ENCODE assay signal across 29 cellular contexts in the genomic region with DNA sequence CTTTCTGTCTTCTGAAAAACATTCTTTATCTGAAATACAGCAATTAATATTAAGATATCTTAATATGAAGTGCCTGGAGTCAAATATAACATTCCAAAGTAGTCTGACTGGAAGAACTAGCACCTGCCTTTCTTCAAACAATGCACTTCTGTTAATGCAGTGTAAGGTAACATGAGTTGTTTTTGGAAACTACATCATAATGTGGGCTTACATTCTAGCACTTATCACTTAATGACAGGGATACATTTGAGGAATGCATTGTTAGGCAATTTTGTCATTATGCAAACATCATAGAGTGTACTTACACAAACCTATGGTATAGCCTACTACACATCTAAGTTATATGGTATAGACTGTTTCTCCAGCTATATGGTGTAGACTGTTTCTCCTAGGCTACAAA. TPM values are rescaled to one million over a fixed set of nuclear protein-coding genes. Genes with fewer than 3 reads are reported as not detected.
DNase-seq lines count a peak whose midpoint lies in the region; ATAC-seq, FAIRE-seq and TF ChIP-seq lines count a peak whose summit lies in the region.
"Had no signal": no experiment of that assay in that cellular context is flagged by ENCODE, and none has a peak within 500 bp of the region (broad histone marks: within the 10 kb centered on the region; RNA-seq: fewer than 3 reads in every experiment).

No MANE protein-coding gene starts in this region.

- ATAC-seq in A549: no peak
- ATAC-seq in left lung: peak; percentile 56
- no peak for ATAC-seq in activated naive CD8-positive, alpha-beta T cell treated with anti-CD3 and anti-CD28 coated beads, Interleukin-2, amount 50 U/mL, for 24 hours
- ATAC-seq: activated CD8-positive, alpha-beta memory T cell treated with anti-CD3 and anti-CD28 coated beads, Interleukin-2, amount 10 ng/mL, durations not matched to agents 7 days and 5 days; GM12878; Panc1 had no signal

- POLR2A ChIA-PET in A549 (lab: Yijun Ruan, JAX): no interaction called here
- POLR2A ChIA-PET in PC-9 (lab: Charles Lee; ENCODE audit: unreplicated experiment): no interaction called here

- no TSS peak for BruUV-seq in PC-9 (replicated peaks; lab: Mats Ljungman, UMichigan)

- no peak overlapping the region for H2AFZ ChIP-seq in PC-9

- H3K27me3 Mint-ChIP-seq in activated naive CD8-positive, alpha-beta T cell treated with anti-CD3 and anti-CD28 coated beads, Interleukin-2, amount 50 U/mL, for 24 hours: no peaks in the 10 kb centered on the region
- H3K27me3 Mint-ChIP-seq: activated CD4-positive, alpha-beta T cell treated with anti-CD3 and anti-CD28 coated beads, Interleukin-2, amount 10 ng/mL, durations not matched to agents 24 days and 14 days; activated CD8-positive, alpha-beta memory T cell treated with anti-CD3 and anti-CD28 coated beads, Interleukin-2, amount 10 ng/mL, durations not matched to agents 7 days and 5 days had no signal

- no peaks in the 10 kb centered on the region for H3K36me3 ChIP-seq in PC-9 (ENCODE audit: low read depth)
- peaks cover 0 to 35% of the 10 kb centered on the region in 2 donors for H3K36me3 ChIP-seq in left lung
- H3K36me3 ChIP-seq: brain microvascular endothelial cell, ovary, right atrium auricular region had no signal

- H3K36me3 Mint-ChIP-seq in activated naive CD8-positive, alpha-beta T cell treated with anti-CD3 and anti-CD28 coated beads, Interleukin-2, amount 50 U/mL, for 24 hours (ENCODE audit: low read depth): peaks cover 10% of the 10 kb centered on the region

- no peaks in the 10 kb centered on the region for H3K4me1 Mint-ChIP-seq in activated naive CD8-positive, alpha-beta T cell treated with anti-CD3 and anti-CD28 coated beads, Interleukin-2, amount 50 U/mL, for 24 hours
- H3K4me1 Mint-ChIP-seq: activated CD4-positive, alpha-beta T cell treated with anti-CD3 and anti-CD28 coated beads, Interleukin-2, amount 10 ng/mL, durations not matched to agents 24 days and 14 days; activated CD8-positive, alpha-beta memory T cell treated with anti-CD3 and anti-CD28 coated beads, Interleukin-2, amount 10 ng/mL, durations not matched to agents 7 days and 5 days; CD14-positive monocyte had no signal

- H4K20me1 ChIP-seq in PC-9 (ENCODE audit: insufficient read depth): no peaks in the 10 kb centered on the region

- H3K9me2 ChIP-seq in PC-9 (ENCODE audit: insufficient read depth): peaks cover 5% of the 10 kb centered on the region; the same call in 1 of the 2 replicates

- intact Hi-C loops in PC-9 (cut with micrococcal nuclease; ENCODE audit: unreplicated experiment): loop anchor here (2.0 kb wide), 1 partner anchor 25 kb away; no protein-coding TSS in a partner anchor
- intact Hi-C loops in left lung (cut with DNase I): no loop called here

- CTCF ChIA-PET in A549 (lab: Yijun Ruan, JAX): interaction anchor here (0.5 kb wide), 1 partner anchor 189 kb away, joined by 3 read pairs; no protein-coding TSS in a partner anchor
- CTCF ChIA-PET in PC-9 (lab: Charles Lee): no interaction called here

- DNase-seq in A549 (ENCODE audit: low read depth in 1 of 2, low spot score in 1 of 2) (no peak), PC-9 (peak in 1 of 2 experiments; percentile 95), left lung (no peak), GM19238 (ENCODE audit: insufficient read length, low spot score) (no peak), D721Med (ENCODE audit: insufficient read length, low spot score) (no peak)
- no peak for DNase-seq in activated naive CD8-positive, alpha-beta T cell treated with anti-CD3 and anti-CD28 coated beads, Interleukin-2, amount 50 U/mL, for 24 hours
- DNase-seq: activated CD4-positive, alpha-beta T cell treated with anti-CD3 and anti-CD28 coated beads, Interleukin-2, amount 10 ng/mL, durations not matched to agents 24 days and 14 days; activated CD8-positive, alpha-beta memory T cell treated with anti-CD3 and anti-CD28 coated beads, Interleukin-2, amount 10 ng/mL, durations not matched to agents 7 days and 5 days; activated T-cell treated with anti-CD3 and anti-CD28 coated beads, Interleukin-2, amount 50 U/mL, for 48 hours; brain microvascular endothelial cell; EL; head of caudate nucleus; Karpas-422; kidney; MV-4-11; NCI-H1694 treated with DMSO at 0.1 percent for 48 hours; NCI-H446; NK-92 treated with Interleukin-12 subunit alpha and Interleukin-12 subunit beta, amount 100 ng/mL, for 24 hours; ovary; SHP77 treated with DMSO at 0.1 percent for 48 hours; stimulated activated CD4-positive, alpha-beta T cell treated with anti-CD3 and anti-CD28 coated beads, Interleukin-2, amount 100 ng/mL, for 48 hours; T1000 had no signal

- no peak overlapping the region for H3K4me3 Mint-ChIP-seq in activated naive CD8-positive, alpha-beta T cell treated with anti-CD3 and anti-CD28 coated beads, Interleukin-2, amount 50 U/mL, for 24 hours
- H3K4me3 Mint-ChIP-seq: activated CD4-positive, alpha-beta T cell treated with anti-CD3 and anti-CD28 coated beads, Interleukin-2, amount 10 ng/mL, durations not matched to agents 24 days and 14 days; activated CD8-positive, alpha-beta memory T cell treated with anti-CD3 and anti-CD28 coated beads, Interleukin-2, amount 10 ng/mL, durations not matched to agents 7 days and 5 days; CD14-positive monocyte had no signal

- FAIRE-seq in A549 (lab: Jason Lieb, UNC) (peak; percentile 39), D721Med (lab: Jason Lieb, UNC) (no peak)
- FAIRE-seq: GM12878, kidney had no signal

- peaks cover 28% of the 10 kb centered on the region; the same call in 1 of the 2 replicates for H3F3A ChIP-seq in PC-9 (ENCODE audit: insufficient read depth, low read depth)

- H3K79me2 ChIP-seq in PC-9 (ENCODE audit: low read depth): no peaks in the 10 kb centered on the region

- no peaks in the 10 kb centered on the region for H3K9me3 Mint-ChIP-seq in activated naive CD8-positive, alpha-beta T cell treated with anti-CD3 and anti-CD28 coated beads, Interleukin-2, amount 50 U/mL, for 24 hours
- H3K9me3 Mint-ChIP-seq: activated CD4-positive, alpha-beta T cell treated with anti-CD3 and anti-CD28 coated beads, Interleukin-2, amount 10 ng/mL, durations not matched to agents 24 days and 14 days had no signal

- H3K9me3 ChIP-seq in A549 (no peaks in the 10 kb centered on the region), PC-9 (ENCODE audit: insufficient read depth, low read depth) (no peaks in the 10 kb centered on the region), left lung (no peaks in the 10 kb centered on the region)
- H3K9me3 ChIP-seq: ovary, right atrium auricular region, tibial nerve had no signal

- TF ChIP-seq EP300 in A549 (IDR thresholded peaks at IDR 0.05) (no peak), Ishikawa (IDR thresholded peaks at IDR 0.05; ENCODE audit: borderline replicate concordance) (no peak)

- H3K27ac Mint-ChIP-seq in activated naive CD8-positive, alpha-beta T cell treated with anti-CD3 and anti-CD28 coated beads, Interleukin-2, amount 50 U/mL, for 24 hours: no peak overlapping the region
- H3K27ac Mint-ChIP-seq: activated CD4-positive, alpha-beta T cell treated with anti-CD3 and anti-CD28 coated beads, Interleukin-2, amount 10 ng/mL, durations not matched to agents 24 days and 14 days; activated CD8-positive, alpha-beta memory T cell treated with anti-CD3 and anti-CD28 coated beads, Interleukin-2, amount 10 ng/mL, durations not matched to agents 7 days and 5 days had no signal

- H3K4me1 ChIP-seq in A549 (no peaks in the 10 kb centered on the region), PC-9 (replicated peaks; ENCODE audit: insufficient read depth) (peaks cover 39% of the 10 kb centered on the region), left lung (no peaks in the 10 kb centered on the region)
- H3K4me1 ChIP-seq: right atrium auricular region, tibial nerve had no signal

- TF ChIP-seq RAD21 in A549 (conservative IDR thresholded peaks at IDR 0.05 in 1 of 2, IDR thresholded peaks at IDR 0.05 in 1 of 2) (no peak), Ishikawa (IDR thresholded peaks at IDR 0.05; ENCODE audit: low read depth) (no peak)

- no peak for TF ChIP-seq POLR2A in A549 (IDR thresholded peaks at IDR 0.05; ENCODE audit: low read length)

- TF ChIP-seq CTCF in A549 (IDR thresholded peaks at IDR 0.05): no peak
- TF ChIP-seq CTCF in PC-9 (conservative IDR thresholded peaks at IDR 0.05): no peak
- no peak for TF ChIP-seq CTCF in left lung (IDR thresholded peaks at IDR 0.05)
- no peak for TF ChIP-seq CTCF in D721Med (IDR thresholded peaks at IDR 0.05; ENCODE audit: insufficient read depth, missing control alignments)

- no peak overlapping the region for H3K4me2 ChIP-seq in A549
- peak overlapping the region; percentile 72 for H3K4me2 ChIP-seq in PC-9

- H3K27me3 ChIP-seq in PC-9 (ENCODE audit: insufficient read depth, low read depth): no peaks in the 10 kb centered on the region
- no peaks in the 10 kb centered on the region for H3K27me3 ChIP-seq in left lung
- H3K27me3 ChIP-seq: brain microvascular endothelial cell, ovary, right atrium auricular region, tibial nerve had no signal

- H3K4me3 ChIP-seq in A549: no peak overlapping the region
- H3K4me3 ChIP-seq in PC-9: no peak overlapping the region; the same call in 1 of the 2 replicates
- H3K4me3 ChIP-seq in left lung: no peak overlapping the region
- H3K4me3 ChIP-seq: GM12878, lung, ovary, right atrium auricular region, tibial nerve had no signal

- no peak overlapping the region for H3K27ac ChIP-seq in A549
- peak overlapping the region; percentile 71 for H3K27ac ChIP-seq in PC-9
- no peak overlapping the region for H3K27ac ChIP-seq in left lung
- H3K27ac ChIP-seq: brain microvascular endothelial cell, ovary, right atrium auricular region, tibial nerve had no signal

TF ChIP-seq in A549, 52 proteins besides CTCF, POLR2A, EP300 and RAD21 (continues in another document):
- TF ChIP-seq MAFK (IDR thresholded peaks at IDR 0.05; ENCODE audit: partially characterized antibody) (no peak), HDAC2 (IDR thresholded peaks at IDR 0.05) (no peak), ZC3H11A (IDR thresholded peaks at IDR 0.05) (no peak), JUN (IDR thresholded peaks at IDR 0.05) (no peak), HOXB13 (CRISPR knock-in tag; IDR thresholded peaks at IDR 0.05; ENCODE audit: low read depth) (no peak), HOXA7 (CRISPR knock-in tag; IDR thresholded peaks at IDR 0.05) (no peak), RARB (CRISPR knock-in tag; IDR thresholded peaks at IDR 0.05) (no peak)

TF ChIP-seq in Ishikawa, 13 proteins besides CTCF, POLR2A, EP300 and RAD21 (continues in another document):
- TF ChIP-seq, protein P1, sequence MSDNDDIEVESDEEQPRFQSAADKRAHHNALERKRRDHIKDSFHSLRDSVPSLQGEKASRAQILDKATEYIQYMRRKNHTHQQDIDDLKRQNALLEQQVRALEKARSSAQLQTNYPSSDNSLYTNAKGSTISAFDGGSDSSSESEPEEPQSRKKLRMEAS (IDR thresholded peaks at IDR 0.05): 0 out of 2 replicates have a peak, but pooled peaks have one; percentile 33
- peak; percentile 71; the same call in 1 of the 2 replicates for TF ChIP-seq TEAD4 (IDR thresholded peaks at IDR 0.05)
- peak; percentile 74 for TF ChIP-seq CEBPB (IDR thresholded peaks at IDR 0.05)

RNA-seq across cellular contexts. Expression of a gene that starts 49.2 kb away (rescaled TPM):
- polyA plus RNA-seq in A549 (2011; rRNA removed) (0.63 and 0.75 TPM in 2 replicates), A549 (2017; fragmentation: RNase III; extraction: RNeasy Plus Mini Kit Qiagen cat#74134 plus additional on column Dnase treatment) (0.09 to 0.42 TPM (median 0.18 TPM) in 3 replicates)
- 0.17 and 0.18 TPM in 2 replicates for polyA plus RNA-seq in A549 (2012; cell fraction: cytosol; rRNA removed)
- 0.19 and 0.34 TPM in 2 replicates for polyA plus RNA-seq in A549 (2012; cell fraction: nucleus; rRNA removed)
- 0.12 and 2.6 TPM in 2 replicates for polyA minus RNA-seq in A549 (2011; rRNA and poly(A)+ RNA removed)
- total RNA-seq in PC-9 (2021) (1.1 and 2.8 TPM in 2 replicates), left lung (10 to 100 TPM; 30.9 to 61.7 TPM)
